10 cellular contexts compared by ENCODE assay signal in the genomic region with DNA sequence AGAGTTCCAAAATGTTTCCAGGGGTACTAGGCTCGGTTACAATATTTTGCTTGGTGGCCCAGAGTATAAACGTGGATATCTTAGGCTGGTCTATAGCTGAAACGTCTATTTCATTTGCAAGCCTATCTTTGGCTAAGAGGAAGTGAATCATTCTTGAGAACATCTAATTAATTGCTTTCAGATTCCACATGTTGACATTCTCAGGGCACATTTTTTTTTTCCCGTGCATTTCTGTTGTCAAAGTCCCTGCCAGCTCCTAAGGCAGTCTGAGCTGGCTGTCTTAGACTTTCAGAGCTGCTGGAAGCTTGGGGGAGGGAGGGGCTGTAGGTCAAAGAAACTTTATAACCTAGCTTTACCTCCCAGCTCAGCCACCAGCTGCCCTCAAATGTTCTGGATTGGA. TPM values are rescaled to one million over a fixed set of nuclear protein-coding genes. Genes with fewer than 3 reads are reported as not detected.
DNase-seq lines count a peak whose midpoint lies in the region; ATAC-seq and TF ChIP-seq lines count a peak whose summit lies in the region.
"Had no signal": no experiment of that assay in that cellular context is flagged by ENCODE, and none has a peak within 500 bp of the region (broad histone marks: within the 10 kb centered on the region; RNA-seq: fewer than 3 reads in every experiment).

No MANE protein-coding gene starts in this region.

- no peaks in the 10 kb centered on the region for H3K36me3 Mint-ChIP-seq in activated naive CD4-positive, alpha-beta T cell treated with anti-CD3 and anti-CD28 coated beads for 36 hours (ENCODE audit: low read depth)
- H3K36me3 Mint-ChIP-seq in stimulated activated naive B cell treated with anti-CD40 and anti-IgM and Interleukin-4, amounts not matched to agents 10 μg/mL and 1 μg/mL and 100 μg/mL, for 72 hours = no peaks in the 10 kb centered on the region

- H3K27me3 Mint-ChIP-seq in activated naive CD4-positive, alpha-beta T cell treated with anti-CD3 and anti-CD28 coated beads for 36 hours (ENCODE audit: low read depth) = no peaks in the 10 kb centered on the region
- peaks cover 45 to 56% of the 10 kb centered on the region in 2 donors for H3K27me3 Mint-ChIP-seq in stimulated activated naive B cell treated with anti-CD40 and anti-IgM and Interleukin-4, amounts not matched to agents 10 μg/mL and 1 μg/mL and 100 μg/mL, for 72 hours

- H3K36me3 ChIP-seq in OCI-LY7 (ENCODE audit: insufficient read depth, low read length) = no peaks in the 10 kb centered on the region
- H3K36me3 ChIP-seq in mucosa of descending colon (ENCODE audit: low read depth) = no peaks in the 10 kb centered on the region
- H3K36me3 ChIP-seq: tibial nerve had no signal

- BruUV-seq in OCI-LY7 (replicated peaks; lab: Mats Ljungman, UMichigan) = no TSS peak

- H3K27ac ChIP-seq in OCI-LY7 (ENCODE audit: low read depth, low read length, poor library complexity, severe bottlenecking) = no peak overlapping the region
- H3K27ac ChIP-seq: tibial nerve had no signal

- H3K79me2 ChIP-seq in OCI-LY7 (ENCODE audit: insufficient read depth, low read depth, low read length) = no peaks in the 10 kb centered on the region

- CTCF ChIA-PET in activated naive CD4-positive, alpha-beta T cell treated with anti-CD3 and anti-CD28 coated beads for 36 hours (lab: Charles Lee) = interaction anchor here (0.6 to 8.8 kb wide), 31 partner anchors 8 to 736 kb away, joined by 3 to 318 read pairs (median 5); partner anchors contain the start of gene LAMP3
- CTCF ChIA-PET in OCI-LY7 (lab: Charles Lee; ENCODE audit: unreplicated experiment) = interaction anchor here (1.1 to 2.0 kb wide), 3 partner anchors 24 to 197 kb away, joined by 3 to 10 read pairs (median 3); no protein-coding TSS in a partner anchor

- H3K4me2 ChIP-seq in OCI-LY7 (ENCODE audit: low read length) = peak overlapping the region; percentile 38

- peak overlapping the region; percentile 68 for H3K27ac Mint-ChIP-seq in activated naive CD4-positive, alpha-beta T cell treated with anti-CD3 and anti-CD28 coated beads for 36 hours
- peak overlapping the region; percentile 65 for H3K27ac Mint-ChIP-seq in stimulated activated naive B cell treated with anti-CD40 and anti-IgM and Interleukin-4, amounts not matched to agents 10 μg/mL and 1 μg/mL and 100 μg/mL, for 72 hours

- H3K9me2 ChIP-seq in OCI-LY7 (ENCODE audit: insufficient read depth, low read length) = no peaks in the 10 kb centered on the region

- no peak for DNase-seq in activated naive CD4-positive, alpha-beta T cell treated with anti-CD3 and anti-CD28 coated beads for 36 hours
- DNase-seq in activated naive CD4-positive, alpha-beta T cell treated with Interleukin-2 at 50 U/mL for 16 hours = no peak
- DNase-seq in OCI-LY7 (ENCODE audit: low spot score) (no peak), epithelial cell of esophagus (ENCODE audit: low read depth) (peak; percentile 60), mucosa of descending colon (no peak)
- no peak for DNase-seq in stimulated activated naive B cell treated with anti-CD40 and anti-IgM and Interleukin-4, amounts not matched to agents 10 μg/mL and 1 μg/mL and 100 μg/mL, for 72 hours
- no peak for DNase-seq in activated CD4-positive, alpha-beta T cell treated with anti-CD3 and anti-CD28 coated beads, Interleukin-2, amount 50 U/mL, for 4 hours
- DNase-seq: COR-L47 had no signal

- no peaks in the 10 kb centered on the region for H3K9me3 Mint-ChIP-seq in activated naive CD4-positive, alpha-beta T cell treated with anti-CD3 and anti-CD28 coated beads for 36 hours
- H3K9me3 Mint-ChIP-seq in stimulated activated naive B cell treated with anti-CD40 and anti-IgM and Interleukin-4, amounts not matched to agents 10 μg/mL and 1 μg/mL and 100 μg/mL, for 72 hours = no peaks in the 10 kb centered on the region

- H3K4me1 ChIP-seq in OCI-LY7 (ENCODE audit: insufficient read depth, low read length, poor library complexity, severe bottlenecking) (peaks cover 8% of the 10 kb centered on the region), mucosa of descending colon (ENCODE audit: low read depth) (no peaks in the 10 kb centered on the region)
- H3K4me1 ChIP-seq: tibial nerve had no signal

- H3K4me1 Mint-ChIP-seq in activated naive CD4-positive, alpha-beta T cell treated with anti-CD3 and anti-CD28 coated beads for 36 hours (ENCODE audit: low read depth) = peaks cover 18% of the 10 kb centered on the region
- H3K4me1 Mint-ChIP-seq in stimulated activated naive B cell treated with anti-CD40 and anti-IgM and Interleukin-4, amounts not matched to agents 10 μg/mL and 1 μg/mL and 100 μg/mL, for 72 hours = peaks cover 15 to 17% of the 10 kb centered on the region in 2 donors

- intact Hi-C loops in activated naive CD4-positive, alpha-beta T cell treated with anti-CD3 and anti-CD28 coated beads for 36 hours (cut with micrococcal nuclease) = loop anchor here (1.0 to 2.0 kb wide), 3 partner anchors 81 to 699 kb away; partner anchors contain the start of gene PARL
- intact Hi-C loops in OCI-LY7 (cut with micrococcal nuclease; ENCODE audit: unreplicated experiment) (no loop called here), mucosa of descending colon (cut with DNase I, micrococcal nuclease) (loop anchor here in 1 of 2 donors (2.0 kb wide), 1 partner anchor 197 kb away; no protein-coding TSS in a partner anchor)

- TF ChIP-seq CTCF in OCI-LY7 (conservative IDR thresholded peaks at IDR 0.05; ENCODE audit: low read length) = no peak
- no peak for TF ChIP-seq CTCF in epithelial cell of esophagus (IDR thresholded peaks at IDR 0.05; ENCODE audit: insufficient read depth, low read depth, low read length, missing control alignments)
- TF ChIP-seq CTCF in mucosa of descending colon (IDR thresholded peaks at IDR 0.05) = no peak

- no peak overlapping the region for H3K4me3 Mint-ChIP-seq in activated naive CD4-positive, alpha-beta T cell treated with anti-CD3 and anti-CD28 coated beads for 36 hours
- peak overlapping the region; percentile 33 to 62 for H3K4me3 Mint-ChIP-seq in stimulated activated naive B cell treated with anti-CD40 and anti-IgM and Interleukin-4, amounts not matched to agents 10 μg/mL and 1 μg/mL and 100 μg/mL, for 72 hours

- no peaks in the 10 kb centered on the region for H3K9me3 ChIP-seq in OCI-LY7 (ENCODE audit: low read length)
- no peaks in the 10 kb centered on the region for H3K9me3 ChIP-seq in mucosa of descending colon
- H3K9me3 ChIP-seq: tibial nerve had no signal

- POLR2A ChIA-PET in OCI-LY7 (lab: Charles Lee) = interaction anchor here (1.1 to 1.6 kb wide), 6 partner anchors 11 to 196 kb away, joined by 3 to 5 read pairs (median 3); no protein-coding TSS in a partner anchor

- no peak overlapping the region; the same call in 1 of the 2 replicates for H2AFZ ChIP-seq in OCI-LY7 (ENCODE audit: low read length)

- peak; percentile 44 to 58 for ATAC-seq in stimulated activated naive B cell treated with anti-CD40 and anti-IgM and Interleukin-4, amounts not matched to agents 10 μg/mL and 1 μg/mL and 100 μg/mL, for 72 hours (replicated peaks)
- ATAC-seq in mucosa of descending colon (no peak), GM19351 (IDR thresholded peaks at IDR 0.05; ENCODE audit: unreplicated experiment) (no peak)

- H3K4me3 ChIP-seq in OCI-LY7 (ENCODE audit: low read depth, low read length, poor library complexity, severe bottlenecking) (no peak overlapping the region), epithelial cell of esophagus (ENCODE audit: low read length) (no peak overlapping the region), mucosa of descending colon (no peak overlapping the region)
- H3K4me3 ChIP-seq: tibial nerve had no signal

- no peaks in the 10 kb centered on the region for H4K20me1 ChIP-seq in OCI-LY7 (ENCODE audit: insufficient read depth, low read length)

RNA-seq across cellular contexts. Expression of gene LAMP3, which starts 23.2 kb away (rescaled TPM):
- total RNA-seq in activated naive CD4-positive, alpha-beta T cell treated with anti-CD3 and anti-CD28 coated beads for 36 hours = 10 to 100 TPM; 20.2 to 23.8 TPM
- total RNA-seq in OCI-LY7 (2014; rRNA removed; shearing (Covaris generic)) = not detected in 2 replicates
- total RNA-seq in OCI-LY7 (2022) = not detected in 2 replicates
- total RNA-seq in mucosa of descending colon = under 1 TPM; 0.44 to 0.99 (median 0.49) TPM
- total RNA-seq: tibial nerve had no signal

Comparison
In these comparisons a context has a peak if more than half of its experiments do, and no peak if none do; other contexts are left out.
1. ATAC-seq: peak in stimulated activated naive B cell treated with anti-CD40 and anti-IgM and Interleukin-4, amounts not matched to agents 10 μg/mL and 1 μg/mL and 100 μg/mL, for 72 hours (2 of 2); none in mucosa of descending colon (single experiment) and GM19351 (single experiment).
2. RNA of gene LAMP3, which starts 23.2 kb away (total RNA-seq): 20.2 to 23.8 TPM in activated naive CD4-positive, alpha-beta T cell treated with anti-CD3 and anti-CD28 coated beads for 36 hours; 0.44 to 0.99 TPM in mucosa of descending colon and not detected in OCI-LY7; every median in the first group is over 10 times any median in the second.